Comparison of ENCODE assay signal across 8 cellular contexts in the genomic region with DNA sequence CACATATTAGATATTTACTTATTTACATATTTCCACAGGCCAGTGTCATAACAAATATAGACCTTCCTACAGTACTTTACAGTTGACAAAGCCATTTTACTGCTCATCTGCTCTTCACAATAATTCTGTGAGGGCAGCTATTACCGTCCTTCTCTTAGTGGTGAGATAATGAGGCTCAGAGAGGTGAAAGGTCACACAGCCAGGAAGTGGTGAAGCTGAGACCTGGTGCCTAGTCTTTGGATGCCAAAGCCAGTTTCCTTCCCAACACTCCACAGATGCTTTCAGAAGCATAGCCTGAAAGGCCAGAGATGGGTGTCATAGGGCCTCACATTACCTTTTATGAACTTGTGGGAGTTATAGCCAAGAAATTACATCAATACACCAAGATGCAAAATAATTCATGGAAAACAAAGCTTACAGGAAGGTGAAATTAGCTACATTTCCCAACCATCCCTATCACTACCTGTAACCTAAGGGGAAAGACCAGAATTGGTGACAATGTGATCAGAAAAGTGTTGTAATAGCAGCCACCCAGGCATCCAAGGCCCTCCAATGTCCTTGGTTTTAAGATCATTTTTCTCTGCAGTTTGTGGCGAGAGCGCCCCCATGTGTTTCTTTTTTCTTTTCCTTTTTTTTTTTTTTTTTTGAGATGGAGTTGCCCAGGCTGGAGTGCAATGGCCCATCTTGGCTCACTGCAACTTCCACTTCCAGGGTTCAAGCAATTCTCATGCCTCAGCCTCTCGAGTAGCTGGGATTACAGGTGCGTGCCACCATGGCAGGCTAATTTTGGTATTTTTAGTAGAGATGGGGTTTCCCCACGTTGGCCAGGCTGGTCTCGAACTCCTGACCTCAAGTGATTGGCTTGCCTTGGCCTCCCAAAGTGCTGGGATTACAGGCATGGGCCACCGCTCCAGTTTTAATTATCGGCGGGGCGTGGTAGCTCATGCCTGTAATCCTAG. TPM values are rescaled to one million over a fixed set of nuclear protein-coding genes. Genes with fewer than 3 reads are reported as not detected.
DNase-seq lines count a peak whose midpoint lies in the region; ATAC-seq, FAIRE-seq and TF ChIP-seq lines count a peak whose summit lies in the region.

No MANE protein-coding gene starts in this region.

- no peaks in the 10 kb centered on the region for H3K36me3 ChIP-seq in K562 (ENCODE audit: control insufficient read depth, insufficient read depth, low read length)

- no peak overlapping the region for H3K9ac ChIP-seq in K562 (ENCODE audit: insufficient read depth in 1 of 2, low read depth in 2 of 2, low read length in 2 of 2)

- TF ChIP-seq POLR2A in K562 (conservative IDR thresholded peaks at IDR 0.05): no peak

- no peaks in the 10 kb centered on the region for H3K9me1 ChIP-seq in K562 (ENCODE audit: control insufficient read depth, insufficient read depth, low read length)

- TF ChIP-seq RAD21 in K562 (CRISPR knock-in tag; conservative IDR thresholded peaks at IDR 0.05 in 1 of 2, IDR thresholded peaks at IDR 0.05 in 1 of 2): peak; percentile 34 to 52

- H3K4me2 ChIP-seq in K562 (ENCODE audit: insufficient read depth, low read length): no peak overlapping the region

- in situ Hi-C loops in K562 (cut with MboI): no loop called here

- H3K9me3 ChIP-seq in K562 (replicated peaks; ENCODE audit: control insufficient read depth, insufficient read depth, low read depth, low read length): no peaks in the 10 kb centered on the region

- H3K27ac ChIP-seq in K562 (ENCODE audit: extremely low read depth, low read depth, low read length): no peak overlapping the region

- intact Hi-C loops in Right ventricle myocardium superior (cut with DNase I) (no loop called here), left ventricle myocardium superior (cut with micrococcal nuclease) (no loop called here), K562 (cut with micrococcal nuclease) (loop anchor here (1.0 to 2.0 kb wide), 2 partner anchors 30 to 121 kb away; no protein-coding TSS in a partner anchor)

- TF ChIP-seq CTCF in K562 (IDR thresholded peaks at IDR 0.05 in 2 of 3, conservative IDR thresholded peaks at IDR 0.05 in 1 of 3; ENCODE audit: insufficient read depth in 2 of 3, low read depth in 1 of 3, low read length in 3 of 3): peak; percentile 65 to 72 (median 68)
- peak; percentile 44 for TF ChIP-seq CTCF in retinal pigment epithelial cell (conservative IDR thresholded peaks at IDR 0.05; ENCODE audit: low read depth, low read length)

- peak overlapping the region; percentile 50; the same call in 1 of the 2 replicates for H2AFZ ChIP-seq in K562 (ENCODE audit: low read depth, low read length)

- H3K4me1 ChIP-seq in K562 (replicated peaks in 1 of 2; ENCODE audit: control insufficient read depth in 2 of 2, insufficient read depth in 2 of 2, low read length in 2 of 2): peaks cover 0 to 4% of the 10 kb centered on the region in 2 experiments; a peak in 2 of 5 replicates

- DNase-seq in Right ventricle myocardium superior (no peak), left ventricle myocardium superior (no peak), NCI-H2029 (lab: John Stamatoyannopoulos, UW) (peak; percentile 8), K562 (ENCODE audit: extremely low read depth in 1 of 4, low spot score in 3 of 4) (peak in 2 of 4 experiments; percentile 55 to 62), retinal pigment epithelial cell (ENCODE audit: low read depth) (no peak), SHP77 treated with DMSO at 0.1 percent for 48 hours (lab: John Stamatoyannopoulos, UW) (no peak)

- no peak for TF ChIP-seq EP300 in K562 (IDR thresholded peaks at IDR 0.05; ENCODE audit: low read length)

- peaks cover 4 to 18% of the 10 kb centered on the region in 2 experiments for H3K27me3 ChIP-seq in K562 (ENCODE audit: control insufficient read depth in 2 of 2, insufficient read depth in 2 of 2, low read length in 2 of 2)

- H3K4me3 ChIP-seq in K562: no peak overlapping the region
- H3K4me3 ChIP-seq in retinal pigment epithelial cell (ENCODE audit: low read length): no peak overlapping the region

- no TSS peak for BruUV-seq in K562 (replicated peaks; lab: Mats Ljungman, UMichigan)

- POLR2A ChIA-PET in K562 (lab: Yijun Ruan, JAX): interaction anchor here (0.7 to 1.9 kb wide), 3 partner anchors 21 to 151 kb away, joined by 4 to 6 read pairs (median 4); a partner anchor contains a TSS

- ATAC-seq in Right ventricle myocardium superior (ENCODE audit: poor library complexity) (peak; percentile 31), left ventricle myocardium superior (no peak), K562 (peak; percentile 80), GM19351 (IDR thresholded peaks at IDR 0.05; ENCODE audit: unreplicated experiment) (no peak), HG03521 (IDR thresholded peaks at IDR 0.05; ENCODE audit: unreplicated experiment) (no peak)

- CTCF ChIA-PET in K562 (lab: Yijun Ruan, JAX; ENCODE audit: low intra/inter-chr PET ratio): interaction anchor here (0.5 to 2.4 kb wide), 9 partner anchors 26 to 582 kb away, joined by 3 to 52 read pairs (median 6); a partner anchor contains a TSS

- H4K20me1 ChIP-seq in K562 (replicated peaks; ENCODE audit: control insufficient read depth, insufficient read depth, low read length): no peaks in the 10 kb centered on the region

- WGBS in K562 (ENCODE audit: insufficient coverage, low coverage, missing lambda C conversion rate): 15% methylated on average over 11 of the region's 11 CpGs

- H3K79me2 ChIP-seq in K562 (ENCODE audit: control insufficient read depth, insufficient read depth, low read length): no peaks in the 10 kb centered on the region

- peak; percentile 92 for FAIRE-seq in K562 (lab: Jason Lieb, UNC)

TF ChIP-seq in K562, 482 proteins besides CTCF, POLR2A, EP300 and RAD21 (continues in another document):
- TF ChIP-seq HDAC8 (tag; IDR thresholded peaks at IDR 0.05) (no peak), HNRNPLL (IDR thresholded peaks at IDR 0.05; ENCODE audit: low read depth, low read length, poor library complexity, severe bottlenecking) (no peak), ZNF384 (IDR thresholded peaks at IDR 0.05; ENCODE audit: low read depth, low read length) (peak; percentile 98), ELF1 (tag; IDR thresholded peaks at IDR 0.05) (peak; percentile 45; the same call in 1 of the 2 replicates), ETV1 (tag; conservative IDR thresholded peaks at IDR 0.05; ENCODE audit: low read depth) (peak; percentile 20; the same call in 1 of the 2 replicates), STAT5A (IDR thresholded peaks at IDR 0.05; ENCODE audit: borderline replicate concordance, low read length) (no peak), NR2C1 (IDR thresholded peaks at IDR 0.05) (peak; percentile 92), NR2C1 (tag; IDR thresholded peaks at IDR 0.05) (peak; percentile 94), ZNF212 (CRISPR knock-in tag; IDR thresholded peaks at IDR 0.05) (no peak), ZNF12 (CRISPR knock-in tag; IDR thresholded peaks at IDR 0.05) (no peak), CEBPG (CRISPR knock-in tag; IDR thresholded peaks at IDR 0.05) (peak; percentile 46), CEBPG (tag; conservative IDR thresholded peaks at IDR 0.05 in 1 of 2, IDR thresholded peaks at IDR 0.05 in 1 of 2) (peak in 1 of 2 experiments; percentile 65; a peak in 2 of 4 replicates)
- TF ChIP-seq, protein P1, sequence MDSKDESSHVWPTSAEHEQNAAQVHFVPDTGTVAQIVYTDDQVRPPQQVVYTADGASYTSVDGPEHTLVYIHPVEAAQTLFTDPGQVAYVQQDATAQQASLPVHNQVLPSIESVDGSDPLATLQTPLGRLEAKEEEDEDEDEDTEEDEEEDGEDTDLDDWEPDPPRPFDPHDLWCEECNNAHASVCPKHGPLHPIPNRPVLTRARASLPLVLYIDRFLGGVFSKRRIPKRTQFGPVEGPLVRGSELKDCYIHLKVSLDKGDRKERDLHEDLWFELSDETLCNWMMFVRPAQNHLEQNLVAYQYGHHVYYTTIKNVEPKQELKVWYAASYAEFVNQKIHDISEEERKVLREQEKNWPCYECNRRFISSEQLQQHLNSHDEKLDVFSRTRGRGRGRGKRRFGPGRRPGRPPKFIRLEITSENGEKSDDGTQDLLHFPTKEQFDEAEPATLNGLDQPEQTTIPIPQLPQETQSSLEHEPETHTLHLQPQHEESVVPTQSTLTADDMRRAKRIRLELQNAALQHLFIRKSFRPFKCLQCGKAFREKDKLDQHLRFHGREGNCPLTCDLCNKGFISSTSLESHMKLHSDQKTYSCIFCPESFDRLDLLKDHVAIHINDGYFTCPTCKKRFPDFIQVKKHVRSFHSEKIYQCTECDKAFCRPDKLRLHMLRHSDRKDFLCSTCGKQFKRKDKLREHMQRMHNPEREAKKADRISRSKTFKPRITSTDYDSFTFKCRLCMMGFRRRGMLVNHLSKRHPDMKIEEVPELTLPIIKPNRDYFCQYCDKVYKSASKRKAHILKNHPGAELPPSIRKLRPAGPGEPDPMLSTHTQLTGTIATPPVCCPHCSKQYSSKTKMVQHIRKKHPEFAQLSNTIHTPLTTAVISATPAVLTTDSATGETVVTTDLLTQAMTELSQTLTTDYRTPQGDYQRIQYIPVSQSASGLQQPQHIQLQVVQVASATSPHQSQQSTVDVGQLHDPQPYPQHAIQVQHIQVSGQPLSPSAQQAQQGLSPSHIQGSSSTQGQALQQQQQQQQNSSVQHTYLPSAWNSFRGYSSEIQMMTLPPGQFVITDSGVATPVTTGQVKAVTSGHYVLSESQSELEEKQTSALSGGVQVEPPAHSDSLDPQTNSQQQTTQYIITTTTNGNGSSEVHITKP (IDR thresholded peaks at IDR 0.05; ENCODE audit: partially characterized antibody): peak; percentile 38

RNA-seq across cellular contexts. Expression of a gene that starts 26.5 kb away (rescaled TPM):
- 570 TPM for total RNA-seq in Right ventricle myocardium superior
- 626 TPM for total RNA-seq in left ventricle myocardium superior
- 326 and 345 TPM in 2 replicates for total RNA-seq in K562 (2011; cell fraction: chromatin; rRNA removed; ENCODE audit: low replicate concordance)
- total RNA-seq in K562 (2011; cell fraction: nucleolus; rRNA removed): 341 and 370 TPM in 2 replicates
- total RNA-seq in K562 (2011; cell fraction: nucleoplasm; rRNA removed): 557 and 1,073 TPM in 2 replicates
- 3,111 and 3,495 TPM in 2 replicates for total RNA-seq in K562 (2014; rRNA removed)
- total RNA-seq in K562 (2014; rRNA removed; fragmentation: Illumina TruSeq; extraction: Trizol): 3,683 and 3,950 TPM in 2 replicates
- 3,549 and 3,642 TPM in 2 replicates for total RNA-seq in K562 (2015; rRNA removed; fragmentation: Illumina TruSeq; extraction: Trizol)
- 1,751 and 1,781 TPM in 2 replicates for total RNA-seq in K562 (2021)
- 2,818 and 2,821 TPM in 2 replicates for polyA plus RNA-seq in K562 (2011; rRNA removed)
- polyA plus RNA-seq in K562 (2011; cell fraction: cytosol; rRNA removed): 831 and 2,063 TPM in 2 replicates
- polyA plus RNA-seq in K562 (2011; cell fraction: nucleus; rRNA removed): 469 and 968 TPM in 2 replicates
- 3,491 and 4,910 TPM in 2 replicates for polyA plus RNA-seq in K562 (2012)
- polyA plus RNA-seq in K562 (2014; fragmentation: Illumina TruSeq; extraction: Trizol): 3,852 and 4,443 TPM in 2 replicates
- 1,000 to 10,000 TPM; 2,542 to 2,758 TPM for polyA plus RNA-seq in K562 (2014; fragmentation: Nextera tagmentation; extraction: Ambion mirVana)
- polyA plus RNA-seq in K562 (2014; rRNA removed): 4,338 and 4,526 TPM in 2 replicates
- 1,269 and 1,421 TPM in 2 replicates for polyA minus RNA-seq in K562 (2011; rRNA and poly(A)+ RNA removed)
- polyA minus RNA-seq in K562 (2011; cell fraction: cytosol; rRNA and poly(A)+ RNA removed): 631 and 637 TPM in 2 replicates
- polyA minus RNA-seq in K562 (2011; cell fraction: nucleus; rRNA and poly(A)+ RNA removed): 128 and 273 TPM in 2 replicates

Comparison
In these comparisons a context has a peak if more than half of its experiments do, and no peak if none do; other contexts are left out.
1. ATAC-seq: peak in Right ventricle myocardium superior (single experiment) and K562 (single experiment); none in left ventricle myocardium superior (single experiment), GM19351 (single experiment) and HG03521 (single experiment).